Comparison of ENCODE assay signal across 15 cellular contexts in the genomic region with DNA sequence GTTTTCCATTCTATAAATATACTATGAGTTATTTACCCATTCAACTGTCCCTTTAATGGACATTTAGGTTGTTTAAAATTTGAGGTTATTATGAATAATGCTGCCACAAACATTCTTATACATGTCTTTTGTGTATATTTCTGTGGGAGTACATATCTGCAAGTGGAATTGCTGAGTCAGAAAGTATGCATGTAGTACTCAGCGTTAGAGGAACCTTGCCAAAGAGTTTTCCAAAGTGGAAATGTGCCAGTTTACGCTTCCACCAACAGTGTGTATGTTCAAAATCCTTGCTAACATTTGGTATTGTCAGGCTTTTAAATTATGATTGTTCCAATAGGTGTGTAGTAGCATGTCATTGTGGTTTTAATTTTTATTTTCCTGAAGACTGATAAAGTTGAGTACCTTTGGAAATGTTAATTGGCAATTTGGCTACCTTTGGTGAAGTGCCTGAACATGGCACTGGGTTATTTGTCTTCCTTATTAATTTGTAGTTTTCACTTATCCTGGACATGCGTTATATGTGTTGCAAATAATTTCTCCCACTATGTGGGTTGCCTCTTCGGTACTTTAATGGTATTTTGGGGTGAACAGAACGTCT.
A peak's percentile ranks its signal among the peaks of the same experiment; 100 is the strongest.
DNase-seq lines count a peak whose midpoint lies in the region; ATAC-seq and TF ChIP-seq lines count a peak whose summit lies in the region.
"Had no signal": no experiment of that assay in that cellular context is flagged by ENCODE, and none has a peak within 500 bp of the region (broad histone marks: within the 10 kb centered on the region; RNA-seq: fewer than 3 reads in every experiment).

No MANE protein-coding gene starts in this region.

- BruUV-seq in A673 (replicated peaks; lab: Mats Ljungman, UMichigan): no TSS peak

- H3K36me3 ChIP-seq in A673 (ENCODE audit: insufficient read depth, low read length, poor library complexity, severe bottlenecking) (no peaks in the 10 kb centered on the region), heart right ventricle (no peaks in the 10 kb centered on the region)
- H3K36me3 ChIP-seq: BLaER1, gastrocnemius medialis, neutrophil had no signal

- CTCF ChIA-PET in A673 (lab: Charles Lee): no interaction called here
- CTCF ChIA-PET in activated CD4-positive, alpha-beta T cell treated with anti-CD3 and anti-CD28 coated beads, Interleukin-2, amount 10 ng/mL, durations not matched to agents 7 days and 5 days (lab: Charles Lee): no interaction called here

- TF ChIP-seq CTCF in A673 (conservative IDR thresholded peaks at IDR 0.05; ENCODE audit: low read depth, low read length) (no peak), HFF-Myc (IDR thresholded peaks at IDR 0.05; ENCODE audit: low read depth, low read length, missing control alignments) (no peak), heart right ventricle (IDR thresholded peaks at IDR 0.05) (no peak)

- H3K4me1 Mint-ChIP-seq in activated CD4-positive, alpha-beta T cell treated with anti-CD3 and anti-CD28 coated beads, Interleukin-2, amount 10 ng/mL, durations not matched to agents 7 days and 5 days: peaks cover 39% of the 10 kb centered on the region

- H3K4me3 Mint-ChIP-seq in activated CD4-positive, alpha-beta T cell treated with anti-CD3 and anti-CD28 coated beads, Interleukin-2, amount 10 ng/mL, durations not matched to agents 7 days and 5 days: no peak overlapping the region

- H3K27me3 ChIP-seq in A673 (replicated peaks; ENCODE audit: insufficient read depth, low read depth, low read length, poor library complexity) (no peaks in the 10 kb centered on the region), heart right ventricle (no peaks in the 10 kb centered on the region)
- H3K27me3 ChIP-seq: BLaER1, gastrocnemius medialis, neutrophil had no signal

- H3K36me3 Mint-ChIP-seq in activated CD4-positive, alpha-beta T cell treated with anti-CD3 and anti-CD28 coated beads, Interleukin-2, amount 10 ng/mL, durations not matched to agents 7 days and 5 days (ENCODE audit: low read depth): peaks cover 26% of the 10 kb centered on the region

- H3K9me3 ChIP-seq in A673 (ENCODE audit: low read depth, low read length, poor library complexity, severe bottlenecking) (peaks cover 3% of the 10 kb centered on the region), heart right ventricle (peaks cover 0 to 10% (median 0%) of the 10 kb centered on the region in 11 donors)
- H3K9me3 ChIP-seq: gastrocnemius medialis, neutrophil had no signal

- H3K4me1 ChIP-seq in A673 (ENCODE audit: insufficient read depth, low read length, poor library complexity, severe bottlenecking) (no peaks in the 10 kb centered on the region), heart right ventricle (peaks cover 2 to 35% (median 19%) of the 10 kb centered on the region in 9 donors)

- no peaks in the 10 kb centered on the region for H3K27me3 Mint-ChIP-seq in activated CD4-positive, alpha-beta T cell treated with anti-CD3 and anti-CD28 coated beads, Interleukin-2, amount 10 ng/mL, durations not matched to agents 7 days and 5 days

- ATAC-seq in heart right ventricle: peak in 5 of 8 donors; percentile 53 to 59 (median 59)
- no peak for ATAC-seq in GM21360 (IDR thresholded peaks at IDR 0.05; ENCODE audit: unreplicated experiment)
- ATAC-seq: gastrocnemius medialis, left lobe of liver had no signal

- intact Hi-C loops in A673 (cut with micrococcal nuclease; ENCODE audit: unreplicated experiment) (no loop called here), heart right ventricle (cut with DNase I) (no loop called here)

- POLR2A ChIA-PET in A673 (lab: Charles Lee; ENCODE audit: low non-redundant PET): no interaction called here
- POLR2A ChIA-PET in activated CD4-positive, alpha-beta T cell treated with anti-CD3 and anti-CD28 coated beads, Interleukin-2, amount 10 ng/mL, durations not matched to agents 7 days and 5 days (lab: Charles Lee): no interaction called here

- no peak overlapping the region for H3K27ac ChIP-seq in A673 (ENCODE audit: low read depth, low read length, poor library complexity, severe bottlenecking)
- H3K27ac ChIP-seq in heart right ventricle: no peak overlapping the region
- H3K27ac ChIP-seq: BLaER1, gastrocnemius medialis, neutrophil had no signal

- WGBS in heart right ventricle, 2 donors: 66 to 74% methylated on average over 5 of the region's 5 CpGs

- H3K9me3 Mint-ChIP-seq in activated CD4-positive, alpha-beta T cell treated with anti-CD3 and anti-CD28 coated beads, Interleukin-2, amount 10 ng/mL, durations not matched to agents 7 days and 5 days: peaks cover 24% of the 10 kb centered on the region

- DNase-seq in A673 (ENCODE audit: low spot score) (peak; percentile 10), HFF-Myc (ENCODE audit: extremely low read depth, low read depth) (peak; percentile 81), amniotic stem cell (lab: John Stamatoyannopoulos, UW) (peak; percentile 61), heart right ventricle (peak in 1 of 2 donors; percentile 23), NCI-H524 (lab: John Stamatoyannopoulos, UW) (no peak), mesenteric fat pad (ENCODE audit: low spot score) (no peak)
- no peak for DNase-seq in activated CD4-positive, alpha-beta T cell treated with anti-CD3 and anti-CD28 coated beads, Interleukin-2, amount 10 ng/mL, durations not matched to agents 7 days and 5 days
- DNase-seq: activated CD4-positive, CD25-positive, alpha-beta regulatory T cell; gastrocnemius medialis; GDM1; SIG-M5 had no signal

- H3K4me3 ChIP-seq in A673 (ENCODE audit: low read depth, low read length, poor library complexity, severe bottlenecking): no peak overlapping the region
- no peak overlapping the region for H3K4me3 ChIP-seq in HFF-Myc (replicated peaks; ENCODE audit: low read depth, low read length)
- H3K4me3 ChIP-seq in heart right ventricle: no peak overlapping the region
- H3K4me3 ChIP-seq: BLaER1, gastrocnemius medialis had no signal

- H3K27ac Mint-ChIP-seq in activated CD4-positive, alpha-beta T cell treated with anti-CD3 and anti-CD28 coated beads, Interleukin-2, amount 10 ng/mL, durations not matched to agents 7 days and 5 days: no peak overlapping the region

Comparison
In these comparisons a context has a peak if more than half of its experiments do, and no peak if none do; other contexts are left out.
1. DNase-seq: peak in A673 (single experiment), HFF-Myc (single experiment) and amniotic stem cell (single experiment); none in NCI-H524 (0 of 2), mesenteric fat pad (single experiment) and activated CD4-positive, alpha-beta T cell treated with anti-CD3 and anti-CD28 coated beads, Interleukin-2, amount 10 ng/mL, durations not matched to agents 7 days and 5 days (single experiment).